In genomic region chr10:118594392-118595063, GRCh38 we compare ENCODE assay signal across 1 cellular context.
TF ChIP-seq lines count a peak whose summit lies in the region.

No MANE protein-coding gene starts in this region.

TF ChIP-seq in SK-N-SH, 30 proteins besides CTCF, POLR2A, EP300 and RAD21 (continued from another document):
- TF ChIP-seq REST (IDR thresholded peaks at IDR 0.05; ENCODE audit: low read depth, low read length) (peak; percentile 88), USF1 (IDR thresholded peaks at IDR 0.05; ENCODE audit: borderline replicate concordance, low read depth) (no peak), SMC3 (IDR thresholded peaks at IDR 0.05; ENCODE audit: low read depth, low read length) (peak; percentile 13; the same call in 1 of the 2 replicates)
